Comparison of ENCODE assay signal across 31 cellular contexts in genomic region chr10:85874208-85874607, GRCh38.
"Had no signal": no experiment of that assay in that cellular context is flagged by ENCODE, and none has a peak within 500 bp of the region (broad histone marks: within the 10 kb centered on the region; RNA-seq: fewer than 3 reads in every experiment).

No MANE protein-coding gene starts in this region.

- DNase-seq: cortex of kidney; dorsolateral prefrontal cortex; effector CD4-positive, alpha-beta T cell; foreskin fibroblast; glutamatergic neuron; heart right ventricle; hippocampal formation; left cardiac atrium; left lung; mesendoderm; midbrain; naive thymus-derived CD4-positive, alpha-beta T cell; stimulated activated CD4-positive, alpha-beta T cell treated with anti-CD3 and anti-CD28 coated beads, Interleukin-12 subunit alpha, Interleukin-12 subunit beta, amount 100 ng/mL, for 4 hours; stimulated activated CD4-positive, alpha-beta T cell treated with anti-CD3 and anti-CD28 coated beads, Interleukin-1b, Interleukin-23, amount 100 ng/mL, for 48 hours; stimulated activated CD4-positive, alpha-beta T cell treated with anti-CD3 and anti-CD28 coated beads, Interleukin-4, amount 100 ng/mL, for 1 hour; stimulated activated CD8-positive, alpha-beta memory T cell treated with anti-CD3 and anti-CD28 coated beads, Interleukin-4, amount 100 ng/mL, for 48 hours; stimulated activated naive CD4-positive, alpha-beta T cell treated with Interleukin-2 at 50 U/mL for 16 hours; stomach; thyroid gland; trophoblast cell had no signal

- H2AFZ ChIP-seq: neural progenitor cell had no signal

- ATAC-seq: esophagus mucosa; gastroesophageal sphincter; heart right ventricle; left cardiac atrium; left lung; naive thymus-derived CD4-positive, alpha-beta T cell; sciatic nerve had no signal

- H3K36me3 ChIP-seq: gastroesophageal sphincter, heart right ventricle, left lung, neural progenitor cell, prostate gland, right atrium auricular region, stomach, thyroid gland, vagina had no signal

- H3K27ac ChIP-seq: dorsolateral prefrontal cortex, epithelial cell of prostate, gastroesophageal sphincter, heart right ventricle, left lung, neural progenitor cell, prostate gland, right atrium auricular region, stomach, thyroid gland, vagina had no signal

- H3K9me3 ChIP-seq: left lung, prostate gland, right atrium auricular region, thyroid gland, vagina had no signal

- H3K4me1 ChIP-seq: gastroesophageal sphincter, heart right ventricle, left lung, neural progenitor cell, prostate gland, right atrium auricular region, stomach, thyroid gland, vagina had no signal

- H3K27ac Mint-ChIP-seq: naive thymus-derived CD4-positive, alpha-beta T cell; nephron; neural progenitor cell had no signal

- H3K27me3 ChIP-seq: dorsolateral prefrontal cortex, gastroesophageal sphincter, heart right ventricle, left lung, neural progenitor cell, right atrium auricular region, stomach, thyroid gland, vagina had no signal

- H3K4me1 Mint-ChIP-seq: naive thymus-derived CD4-positive, alpha-beta T cell; nephron; neural progenitor cell had no signal

- H3K4me2 ChIP-seq: neural progenitor cell, smooth muscle cell had no signal

- H3K9ac ChIP-seq: neural progenitor cell had no signal

- FAIRE-seq: islet of Langerhans had no signal

- H3K4me3 ChIP-seq: dorsolateral prefrontal cortex, gastroesophageal sphincter, heart right ventricle, left lung, neural progenitor cell, prostate gland, right atrium auricular region, smooth muscle cell, stomach, thyroid gland, vagina had no signal

- H3K4me3 Mint-ChIP-seq: naive thymus-derived CD4-positive, alpha-beta T cell; nephron; neural progenitor cell had no signal

- H3K36me3 Mint-ChIP-seq: naive thymus-derived CD4-positive, alpha-beta T cell; neural progenitor cell had no signal
